15 cellular contexts compared by ENCODE assay signal in the genomic region with DNA sequence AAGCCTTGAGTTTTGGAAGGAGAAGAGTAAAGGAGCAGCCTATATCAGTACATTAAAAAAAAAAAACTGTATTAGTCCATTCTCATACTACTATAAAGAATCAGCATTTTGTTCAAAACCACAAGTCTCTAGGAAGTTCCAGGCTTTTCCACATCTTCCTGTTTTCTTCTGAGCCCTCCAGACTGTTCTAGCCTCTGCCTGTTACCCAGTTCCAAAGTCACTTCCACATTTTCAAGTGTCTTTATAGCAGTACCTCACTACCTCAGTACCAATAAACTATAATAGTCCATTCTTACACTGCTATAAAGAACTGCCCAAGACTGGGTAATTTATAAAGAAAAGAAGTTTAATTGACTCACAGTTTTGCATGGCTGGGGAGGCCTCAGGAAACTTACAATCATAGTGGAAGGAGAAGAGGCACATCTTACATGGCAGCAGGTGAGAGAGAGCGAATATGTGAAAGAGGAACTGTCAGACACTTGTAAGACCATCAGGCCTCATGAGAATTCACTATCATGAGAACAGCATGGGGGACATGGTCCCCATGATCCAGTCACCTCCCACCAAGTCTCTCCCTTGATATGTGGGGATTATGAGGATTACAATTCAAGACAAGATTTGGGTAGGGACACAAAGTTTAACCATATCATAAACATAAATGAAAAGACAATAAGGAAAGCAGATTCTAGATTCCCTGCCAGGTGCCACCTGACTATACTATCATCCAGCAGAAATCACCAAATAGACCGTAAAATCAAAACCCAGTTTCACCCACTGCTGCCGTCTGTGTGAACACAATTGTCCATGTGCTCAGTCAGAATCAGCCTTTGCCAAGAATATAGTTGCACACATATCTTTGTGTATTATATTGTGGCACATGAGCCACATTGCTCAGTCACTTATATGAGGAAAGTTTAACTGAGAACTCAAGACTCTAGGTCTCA. TPM values are rescaled to one million over a fixed set of nuclear protein-coding genes. Genes with fewer than 3 reads are reported as not detected.
DNase-seq lines count a peak whose midpoint lies in the region; TF ChIP-seq lines count a peak whose summit lies in the region.
"Had no signal": no experiment of that assay in that cellular context is flagged by ENCODE, and none has a peak within 500 bp of the region (broad histone marks: within the 10 kb centered on the region; RNA-seq: fewer than 3 reads in every experiment).

No MANE protein-coding gene starts in this region.

- H3K4me3 ChIP-seq in endodermal cell (ENCODE audit: low read length) (peak overlapping the region; percentile 20), SJCRH30 (no peak overlapping the region)
- H3K4me3 ChIP-seq: esophagus muscularis mucosa, prostate gland had no signal

- H3K9me3 Mint-ChIP-seq in endodermal cell (no peaks in the 10 kb centered on the region), nephron progenitor cell (peaks cover 3% of the 10 kb centered on the region)

- H3K4me1 ChIP-seq in endodermal cell (ENCODE audit: control insufficient read depth, insufficient read depth, low read length) (no peaks in the 10 kb centered on the region), SJCRH30 (no peaks in the 10 kb centered on the region)
- H3K4me1 ChIP-seq: prostate gland had no signal

- H3K4me3 Mint-ChIP-seq in endodermal cell (no peak overlapping the region), nephron progenitor cell (no peak overlapping the region)

- H3K9ac ChIP-seq in endodermal cell (ENCODE audit: extremely low read depth, low read length, poor library complexity, severe bottlenecking) = no peak overlapping the region

- 94 to 95% methylated on average over 3 of the region's 3 CpGs for WGBS in endodermal cell (ENCODE audit: insufficient coverage in 1 of 2, insufficient read length in 1 of 2), 2 experiments

- DNase-seq in GDM1 (lab: John Stamatoyannopoulos, UW) (peak; percentile 56), MV-4-11 (lab: John Stamatoyannopoulos, UW) (peak; percentile 36), endodermal cell (no peak), nephron progenitor cell (no peak), NCI-H187 treated with DMSO at 0.1 percent for 48 hours (lab: John Stamatoyannopoulos, UW) (no peak), SJCRH30 (no peak), GM13976 (ENCODE audit: low spot score) (no peak), NAMALWA (ENCODE audit: low spot score) (no peak)
- DNase-seq: anterior cingulate cortex, KG1, NCI-H2029 treated with DMSO at 0.1 percent for 48 hours, NCI-H526 treated with DMSO at 0.1 percent for 48 hours had no signal

- no peaks in the 10 kb centered on the region for H3K27me3 Mint-ChIP-seq in endodermal cell (ENCODE audit: insufficient read depth)
- peaks cover 2% of the 10 kb centered on the region for H3K27me3 Mint-ChIP-seq in nephron progenitor cell (ENCODE audit: low read depth, poor library complexity)

- H3K27ac Mint-ChIP-seq in endodermal cell (no peak overlapping the region), nephron progenitor cell (peak overlapping the region; percentile 72)

- H3K27ac ChIP-seq in endodermal cell (ENCODE audit: low read depth, low read length) (no peak overlapping the region), SJCRH30 (no peak overlapping the region)
- H3K27ac ChIP-seq: esophagus muscularis mucosa, prostate gland, WERI-Rb-1 had no signal

- H3K36me3 Mint-ChIP-seq in endodermal cell (ENCODE audit: low read depth) = peaks cover 8% of the 10 kb centered on the region
- H3K36me3 Mint-ChIP-seq in nephron progenitor cell (ENCODE audit: low read depth) = peaks cover 31% of the 10 kb centered on the region

- in situ Hi-C loops in GM13976 (cut with MboI; ENCODE audit: low sequenced_read_pairs, unreplicated experiment) = no loop called here

- peaks cover 8% of the 10 kb centered on the region for H3K4me1 Mint-ChIP-seq in endodermal cell
- peaks cover 12% of the 10 kb centered on the region for H3K4me1 Mint-ChIP-seq in nephron progenitor cell

- H3K9me3 ChIP-seq in endodermal cell (ENCODE audit: control insufficient read depth, low read length) (peaks cover 13% of the 10 kb centered on the region), SJCRH30 (replicated peaks) (no peaks in the 10 kb centered on the region)
- H3K9me3 ChIP-seq: esophagus muscularis mucosa, prostate gland had no signal

- no peaks in the 10 kb centered on the region for H3K27me3 ChIP-seq in endodermal cell (ENCODE audit: control insufficient read depth, insufficient read depth, low read length, poor library complexity, severe bottlenecking)
- H3K27me3 ChIP-seq in SJCRH30 = no peaks in the 10 kb centered on the region
- H3K27me3 ChIP-seq: esophagus muscularis mucosa had no signal

- H3K36me3 ChIP-seq in endodermal cell (ENCODE audit: control insufficient read depth, insufficient read depth, low read length) (no peaks in the 10 kb centered on the region), SJCRH30 (no peaks in the 10 kb centered on the region)
- H3K36me3 ChIP-seq: esophagus muscularis mucosa, prostate gland, WERI-Rb-1 had no signal

- TF ChIP-seq CTCF in endodermal cell (conservative IDR thresholded peaks at IDR 0.05) (no peak), nephron progenitor cell (IDR thresholded peaks at IDR 0.05) (no peak), GM13976 (IDR thresholded peaks at IDR 0.05; ENCODE audit: borderline replicate concordance, control extremely low read depth, extremely low read depth, insufficient read depth, missing control alignments) (no peak)

RNA-seq across cellular contexts. Expression of a gene that starts 27.8 kb away (rescaled TPM):
- 10 to 100 TPM; 12.3 to 13.7 TPM for total RNA-seq in endodermal cell
- polyA plus RNA-seq in endodermal cell (2013, experiment 1 of 2) = 12.6 TPM
- polyA plus RNA-seq in endodermal cell (2013, experiment 2 of 2) = 15.6 TPM
- total RNA-seq in SJCRH30 (2014; rRNA removed; shearing (Covaris generic)) = 18.6 and 21.9 TPM in 2 replicates

RNA-seq across cellular contexts. Expression of a gene that starts 28.0 kb away (rescaled TPM):
- 10 to 100 TPM; 18.6 to 20.3 TPM for total RNA-seq in endodermal cell
- polyA plus RNA-seq in endodermal cell (2013, experiment 1 of 2) = 15.1 TPM
- 14.3 TPM for polyA plus RNA-seq in endodermal cell (2013, experiment 2 of 2)
- 9.4 and 10.7 TPM in 2 replicates for total RNA-seq in SJCRH30 (2014; rRNA removed; shearing (Covaris generic))

Comparison
In these comparisons a context has a peak if more than half of its experiments do, and no peak if none do; other contexts are left out.
1. DNase-seq: peak in GDM1 (single experiment) and MV-4-11 (single experiment); none in endodermal cell (single experiment), nephron progenitor cell (single experiment), NCI-H187 treated with DMSO at 0.1 percent for 48 hours (single experiment), SJCRH30 (0 of 2), GM13976 (single experiment) and NAMALWA (single experiment).